1 cellular context compared by ENCODE assay signal in the genomic region with DNA sequence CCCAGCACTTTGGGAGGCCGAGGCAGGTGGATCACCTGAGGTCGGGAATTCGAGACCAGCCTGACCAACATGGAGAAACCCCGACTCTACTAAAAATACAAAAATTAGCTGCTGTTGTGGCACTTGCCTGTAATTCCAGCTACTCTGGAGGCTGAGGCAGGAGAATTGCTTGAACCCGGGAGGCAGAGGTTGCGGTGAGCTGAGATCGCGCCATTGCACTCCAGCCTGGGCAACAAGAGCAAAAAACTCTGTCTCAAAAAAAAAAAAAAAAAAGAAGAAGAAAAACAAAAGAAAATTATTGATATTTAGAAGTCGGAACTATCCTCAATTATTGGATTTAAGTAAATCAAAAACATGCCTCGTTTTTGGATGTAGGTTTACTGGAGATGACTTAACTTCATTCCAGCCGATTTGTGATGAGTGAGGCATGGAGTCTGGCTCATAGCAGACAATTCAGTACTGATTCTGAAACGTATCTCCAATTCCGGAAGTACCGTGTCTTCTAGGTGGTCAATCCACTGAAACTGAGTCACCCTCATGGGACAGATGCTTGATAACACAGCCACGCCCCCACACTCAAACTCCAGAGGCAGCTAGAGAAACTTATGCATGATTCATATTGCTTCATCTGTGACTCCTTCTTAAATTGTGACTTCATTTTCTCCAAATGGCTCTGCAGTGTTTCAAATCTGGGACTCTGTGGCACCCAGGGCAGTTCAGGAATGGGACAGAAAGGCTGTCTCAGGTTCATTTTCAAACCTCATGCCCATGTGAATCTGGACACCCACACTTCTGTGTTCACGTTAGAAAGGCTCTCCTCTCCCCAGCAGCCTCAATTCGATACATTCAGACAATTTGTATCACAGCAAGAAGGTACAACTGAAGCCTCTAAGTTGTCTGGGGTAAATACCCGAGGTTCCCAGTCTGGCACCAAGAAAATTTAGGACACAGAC.
TF ChIP-seq lines count a peak whose summit lies in the region.

No MANE protein-coding gene starts in this region.

TF ChIP-seq in K562, 482 proteins besides CTCF, POLR2A, EP300 and RAD21 (continued from another document and continues in another):
- TF ChIP-seq, protein P1, sequence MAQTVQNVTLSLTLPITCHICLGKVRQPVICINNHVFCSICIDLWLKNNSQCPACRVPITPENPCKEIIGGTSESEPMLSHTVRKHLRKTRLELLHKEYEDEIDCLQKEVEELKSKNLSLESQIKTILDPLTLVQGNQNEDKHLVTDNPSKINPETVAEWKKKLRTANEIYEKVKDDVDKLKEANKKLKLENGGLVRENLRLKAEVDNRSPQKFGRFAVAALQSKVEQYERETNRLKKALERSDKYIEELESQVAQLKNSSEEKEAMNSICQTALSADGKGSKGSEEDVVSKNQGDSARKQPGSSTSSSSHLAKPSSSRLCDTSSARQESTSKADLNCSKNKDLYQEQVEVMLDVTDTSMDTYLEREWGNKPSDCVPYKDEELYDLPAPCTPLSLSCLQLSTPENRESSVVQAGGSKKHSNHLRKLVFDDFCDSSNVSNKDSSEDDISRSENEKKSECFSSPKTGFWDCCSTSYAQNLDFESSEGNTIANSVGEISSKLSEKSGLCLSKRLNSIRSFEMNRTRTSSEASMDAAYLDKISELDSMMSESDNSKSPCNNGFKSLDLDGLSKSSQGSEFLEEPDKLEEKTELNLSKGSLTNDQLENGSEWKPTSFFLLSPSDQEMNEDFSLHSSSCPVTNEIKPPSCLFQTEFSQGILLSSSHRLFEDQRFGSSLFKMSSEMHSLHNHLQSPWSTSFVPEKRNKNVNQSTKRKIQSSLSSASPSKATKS (CRISPR knock-in tag; IDR thresholded peaks at IDR 0.05) = no peak
- TF ChIP-seq BHLHE40 (IDR thresholded peaks at IDR 0.05; ENCODE audit: low read length) (peak; percentile 39; the same call in 1 of the 2 replicates), NBN (IDR thresholded peaks at IDR 0.05; ENCODE audit: low read depth) (0 out of 2 replicates have a peak, but pooled peaks have one; percentile 36), ZNF592 (IDR thresholded peaks at IDR 0.05) (peak; percentile 54; the same call in 1 of the 2 replicates), POU5F1 (IDR thresholded peaks at IDR 0.05; ENCODE audit: borderline replicate concordance, low read depth, low read length, partially characterized antibody) (no peak), ZNF444 (CRISPR knock-in tag; IDR thresholded peaks at IDR 0.05) (no peak), ZFPM2 (CRISPR knock-in tag; IDR thresholded peaks at IDR 0.05) (no peak), HIVEP1 (CRISPR knock-in tag; IDR thresholded peaks at IDR 0.05) (no peak), HMGN3 (IDR thresholded peaks at IDR 0.05; ENCODE audit: borderline replicate concordance, extremely low read depth, insufficient read length, low read depth, low read length) (peak; percentile 35), ZNF561 (CRISPR knock-in tag; conservative IDR thresholded peaks at IDR 0.05) (no peak), PHB2 (IDR thresholded peaks at IDR 0.05; ENCODE audit: low read depth) (no peak), TBP (optimal IDR thresholded peaks at IDR 0.05; ENCODE audit: low read depth, low read length) (no peak), ZSCAN29 (IDR thresholded peaks at IDR 0.05) (no peak), FOXK2 (conservative IDR thresholded peaks at IDR 0.05 in 1 of 2, IDR thresholded peaks at IDR 0.05 in 1 of 2; ENCODE audit: low read depth in 2 of 2) (peak in 1 of 2 experiments; percentile 34; a peak in 2 of 4 replicates), IFI16 (CRISPR knock-in tag; IDR thresholded peaks at IDR 0.05) (no peak), ZC3H8 (IDR thresholded peaks at IDR 0.05) (no peak), MEIS2 (IDR thresholded peaks at IDR 0.05; ENCODE audit: partially characterized antibody) (peak; percentile 65), FOXA1 (IDR thresholded peaks at IDR 0.05; ENCODE audit: borderline replicate concordance) (no peak)
- TF ChIP-seq, protein P2, sequence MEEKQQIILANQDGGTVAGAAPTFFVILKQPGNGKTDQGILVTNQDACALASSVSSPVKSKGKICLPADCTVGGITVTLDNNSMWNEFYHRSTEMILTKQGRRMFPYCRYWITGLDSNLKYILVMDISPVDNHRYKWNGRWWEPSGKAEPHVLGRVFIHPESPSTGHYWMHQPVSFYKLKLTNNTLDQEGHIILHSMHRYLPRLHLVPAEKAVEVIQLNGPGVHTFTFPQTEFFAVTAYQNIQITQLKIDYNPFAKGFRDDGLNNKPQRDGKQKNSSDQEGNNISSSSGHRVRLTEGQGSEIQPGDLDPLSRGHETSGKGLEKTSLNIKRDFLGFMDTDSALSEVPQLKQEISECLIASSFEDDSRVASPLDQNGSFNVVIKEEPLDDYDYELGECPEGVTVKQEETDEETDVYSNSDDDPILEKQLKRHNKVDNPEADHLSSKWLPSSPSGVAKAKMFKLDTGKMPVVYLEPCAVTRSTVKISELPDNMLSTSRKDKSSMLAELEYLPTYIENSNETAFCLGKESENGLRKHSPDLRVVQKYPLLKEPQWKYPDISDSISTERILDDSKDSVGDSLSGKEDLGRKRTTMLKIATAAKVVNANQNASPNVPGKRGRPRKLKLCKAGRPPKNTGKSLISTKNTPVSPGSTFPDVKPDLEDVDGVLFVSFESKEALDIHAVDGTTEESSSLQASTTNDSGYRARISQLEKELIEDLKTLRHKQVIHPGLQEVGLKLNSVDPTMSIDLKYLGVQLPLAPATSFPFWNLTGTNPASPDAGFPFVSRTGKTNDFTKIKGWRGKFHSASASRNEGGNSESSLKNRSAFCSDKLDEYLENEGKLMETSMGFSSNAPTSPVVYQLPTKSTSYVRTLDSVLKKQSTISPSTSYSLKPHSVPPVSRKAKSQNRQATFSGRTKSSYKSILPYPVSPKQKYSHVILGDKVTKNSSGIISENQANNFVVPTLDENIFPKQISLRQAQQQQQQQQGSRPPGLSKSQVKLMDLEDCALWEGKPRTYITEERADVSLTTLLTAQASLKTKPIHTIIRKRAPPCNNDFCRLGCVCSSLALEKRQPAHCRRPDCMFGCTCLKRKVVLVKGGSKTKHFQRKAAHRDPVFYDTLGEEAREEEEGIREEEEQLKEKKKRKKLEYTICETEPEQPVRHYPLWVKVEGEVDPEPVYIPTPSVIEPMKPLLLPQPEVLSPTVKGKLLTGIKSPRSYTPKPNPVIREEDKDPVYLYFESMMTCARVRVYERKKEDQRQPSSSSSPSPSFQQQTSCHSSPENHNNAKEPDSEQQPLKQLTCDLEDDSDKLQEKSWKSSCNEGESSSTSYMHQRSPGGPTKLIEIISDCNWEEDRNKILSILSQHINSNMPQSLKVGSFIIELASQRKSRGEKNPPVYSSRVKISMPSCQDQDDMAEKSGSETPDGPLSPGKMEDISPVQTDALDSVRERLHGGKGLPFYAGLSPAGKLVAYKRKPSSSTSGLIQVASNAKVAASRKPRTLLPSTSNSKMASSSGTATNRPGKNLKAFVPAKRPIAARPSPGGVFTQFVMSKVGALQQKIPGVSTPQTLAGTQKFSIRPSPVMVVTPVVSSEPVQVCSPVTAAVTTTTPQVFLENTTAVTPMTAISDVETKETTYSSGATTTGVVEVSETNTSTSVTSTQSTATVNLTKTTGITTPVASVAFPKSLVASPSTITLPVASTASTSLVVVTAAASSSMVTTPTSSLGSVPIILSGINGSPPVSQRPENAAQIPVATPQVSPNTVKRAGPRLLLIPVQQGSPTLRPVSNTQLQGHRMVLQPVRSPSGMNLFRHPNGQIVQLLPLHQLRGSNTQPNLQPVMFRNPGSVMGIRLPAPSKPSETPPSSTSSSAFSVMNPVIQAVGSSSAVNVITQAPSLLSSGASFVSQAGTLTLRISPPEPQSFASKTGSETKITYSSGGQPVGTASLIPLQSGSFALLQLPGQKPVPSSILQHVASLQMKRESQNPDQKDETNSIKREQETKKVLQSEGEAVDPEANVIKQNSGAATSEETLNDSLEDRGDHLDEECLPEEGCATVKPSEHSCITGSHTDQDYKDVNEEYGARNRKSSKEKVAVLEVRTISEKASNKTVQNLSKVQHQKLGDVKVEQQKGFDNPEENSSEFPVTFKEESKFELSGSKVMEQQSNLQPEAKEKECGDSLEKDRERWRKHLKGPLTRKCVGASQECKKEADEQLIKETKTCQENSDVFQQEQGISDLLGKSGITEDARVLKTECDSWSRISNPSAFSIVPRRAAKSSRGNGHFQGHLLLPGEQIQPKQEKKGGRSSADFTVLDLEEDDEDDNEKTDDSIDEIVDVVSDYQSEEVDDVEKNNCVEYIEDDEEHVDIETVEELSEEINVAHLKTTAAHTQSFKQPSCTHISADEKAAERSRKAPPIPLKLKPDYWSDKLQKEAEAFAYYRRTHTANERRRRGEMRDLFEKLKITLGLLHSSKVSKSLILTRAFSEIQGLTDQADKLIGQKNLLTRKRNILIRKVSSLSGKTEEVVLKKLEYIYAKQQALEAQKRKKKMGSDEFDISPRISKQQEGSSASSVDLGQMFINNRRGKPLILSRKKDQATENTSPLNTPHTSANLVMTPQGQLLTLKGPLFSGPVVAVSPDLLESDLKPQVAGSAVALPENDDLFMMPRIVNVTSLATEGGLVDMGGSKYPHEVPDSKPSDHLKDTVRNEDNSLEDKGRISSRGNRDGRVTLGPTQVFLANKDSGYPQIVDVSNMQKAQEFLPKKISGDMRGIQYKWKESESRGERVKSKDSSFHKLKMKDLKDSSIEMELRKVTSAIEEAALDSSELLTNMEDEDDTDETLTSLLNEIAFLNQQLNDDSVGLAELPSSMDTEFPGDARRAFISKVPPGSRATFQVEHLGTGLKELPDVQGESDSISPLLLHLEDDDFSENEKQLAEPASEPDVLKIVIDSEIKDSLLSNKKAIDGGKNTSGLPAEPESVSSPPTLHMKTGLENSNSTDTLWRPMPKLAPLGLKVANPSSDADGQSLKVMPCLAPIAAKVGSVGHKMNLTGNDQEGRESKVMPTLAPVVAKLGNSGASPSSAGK (IDR thresholded peaks at IDR 0.05) = peak; percentile 52; the same call in 1 of the 2 replicates
- TF ChIP-seq, protein P3, sequence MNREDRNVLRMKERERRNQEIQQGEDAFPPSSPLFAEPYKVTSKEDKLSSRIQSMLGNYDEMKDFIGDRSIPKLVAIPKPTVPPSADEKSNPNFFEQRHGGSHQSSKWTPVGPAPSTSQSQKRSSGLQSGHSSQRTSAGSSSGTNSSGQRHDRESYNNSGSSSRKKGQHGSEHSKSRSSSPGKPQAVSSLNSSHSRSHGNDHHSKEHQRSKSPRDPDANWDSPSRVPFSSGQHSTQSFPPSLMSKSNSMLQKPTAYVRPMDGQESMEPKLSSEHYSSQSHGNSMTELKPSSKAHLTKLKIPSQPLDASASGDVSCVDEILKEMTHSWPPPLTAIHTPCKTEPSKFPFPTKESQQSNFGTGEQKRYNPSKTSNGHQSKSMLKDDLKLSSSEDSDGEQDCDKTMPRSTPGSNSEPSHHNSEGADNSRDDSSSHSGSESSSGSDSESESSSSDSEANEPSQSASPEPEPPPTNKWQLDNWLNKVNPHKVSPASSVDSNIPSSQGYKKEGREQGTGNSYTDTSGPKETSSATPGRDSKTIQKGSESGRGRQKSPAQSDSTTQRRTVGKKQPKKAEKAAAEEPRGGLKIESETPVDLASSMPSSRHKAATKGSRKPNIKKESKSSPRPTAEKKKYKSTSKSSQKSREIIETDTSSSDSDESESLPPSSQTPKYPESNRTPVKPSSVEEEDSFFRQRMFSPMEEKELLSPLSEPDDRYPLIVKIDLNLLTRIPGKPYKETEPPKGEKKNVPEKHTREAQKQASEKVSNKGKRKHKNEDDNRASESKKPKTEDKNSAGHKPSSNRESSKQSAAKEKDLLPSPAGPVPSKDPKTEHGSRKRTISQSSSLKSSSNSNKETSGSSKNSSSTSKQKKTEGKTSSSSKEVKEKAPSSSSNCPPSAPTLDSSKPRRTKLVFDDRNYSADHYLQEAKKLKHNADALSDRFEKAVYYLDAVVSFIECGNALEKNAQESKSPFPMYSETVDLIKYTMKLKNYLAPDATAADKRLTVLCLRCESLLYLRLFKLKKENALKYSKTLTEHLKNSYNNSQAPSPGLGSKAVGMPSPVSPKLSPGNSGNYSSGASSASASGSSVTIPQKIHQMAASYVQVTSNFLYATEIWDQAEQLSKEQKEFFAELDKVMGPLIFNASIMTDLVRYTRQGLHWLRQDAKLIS (CRISPR knock-in tag; IDR thresholded peaks at IDR 0.05) = no peak
- TF ChIP-seq, protein P4, sequence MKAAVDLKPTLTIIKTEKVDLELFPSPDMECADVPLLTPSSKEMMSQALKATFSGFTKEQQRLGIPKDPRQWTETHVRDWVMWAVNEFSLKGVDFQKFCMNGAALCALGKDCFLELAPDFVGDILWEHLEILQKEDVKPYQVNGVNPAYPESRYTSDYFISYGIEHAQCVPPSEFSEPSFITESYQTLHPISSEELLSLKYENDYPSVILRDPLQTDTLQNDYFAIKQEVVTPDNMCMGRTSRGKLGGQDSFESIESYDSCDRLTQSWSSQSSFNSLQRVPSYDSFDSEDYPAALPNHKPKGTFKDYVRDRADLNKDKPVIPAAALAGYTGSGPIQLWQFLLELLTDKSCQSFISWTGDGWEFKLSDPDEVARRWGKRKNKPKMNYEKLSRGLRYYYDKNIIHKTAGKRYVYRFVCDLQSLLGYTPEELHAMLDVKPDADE (conservative IDR thresholded peaks at IDR 0.05; ENCODE audit: control insufficient read depth, low read depth, low read length) = no peak
- TF ChIP-seq, protein P5, sequence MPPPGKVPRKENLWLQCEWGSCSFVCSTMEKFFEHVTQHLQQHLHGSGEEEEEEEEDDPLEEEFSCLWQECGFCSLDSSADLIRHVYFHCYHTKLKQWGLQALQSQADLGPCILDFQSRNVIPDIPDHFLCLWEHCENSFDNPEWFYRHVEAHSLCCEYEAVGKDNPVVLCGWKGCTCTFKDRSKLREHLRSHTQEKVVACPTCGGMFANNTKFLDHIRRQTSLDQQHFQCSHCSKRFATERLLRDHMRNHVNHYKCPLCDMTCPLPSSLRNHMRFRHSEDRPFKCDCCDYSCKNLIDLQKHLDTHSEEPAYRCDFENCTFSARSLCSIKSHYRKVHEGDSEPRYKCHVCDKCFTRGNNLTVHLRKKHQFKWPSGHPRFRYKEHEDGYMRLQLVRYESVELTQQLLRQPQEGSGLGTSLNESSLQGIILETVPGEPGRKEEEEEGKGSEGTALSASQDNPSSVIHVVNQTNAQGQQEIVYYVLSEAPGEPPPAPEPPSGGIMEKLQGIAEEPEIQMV (tag; conservative IDR thresholded peaks at IDR 0.05; ENCODE audit: low read depth) = no peak
